In the genomic region with DNA sequence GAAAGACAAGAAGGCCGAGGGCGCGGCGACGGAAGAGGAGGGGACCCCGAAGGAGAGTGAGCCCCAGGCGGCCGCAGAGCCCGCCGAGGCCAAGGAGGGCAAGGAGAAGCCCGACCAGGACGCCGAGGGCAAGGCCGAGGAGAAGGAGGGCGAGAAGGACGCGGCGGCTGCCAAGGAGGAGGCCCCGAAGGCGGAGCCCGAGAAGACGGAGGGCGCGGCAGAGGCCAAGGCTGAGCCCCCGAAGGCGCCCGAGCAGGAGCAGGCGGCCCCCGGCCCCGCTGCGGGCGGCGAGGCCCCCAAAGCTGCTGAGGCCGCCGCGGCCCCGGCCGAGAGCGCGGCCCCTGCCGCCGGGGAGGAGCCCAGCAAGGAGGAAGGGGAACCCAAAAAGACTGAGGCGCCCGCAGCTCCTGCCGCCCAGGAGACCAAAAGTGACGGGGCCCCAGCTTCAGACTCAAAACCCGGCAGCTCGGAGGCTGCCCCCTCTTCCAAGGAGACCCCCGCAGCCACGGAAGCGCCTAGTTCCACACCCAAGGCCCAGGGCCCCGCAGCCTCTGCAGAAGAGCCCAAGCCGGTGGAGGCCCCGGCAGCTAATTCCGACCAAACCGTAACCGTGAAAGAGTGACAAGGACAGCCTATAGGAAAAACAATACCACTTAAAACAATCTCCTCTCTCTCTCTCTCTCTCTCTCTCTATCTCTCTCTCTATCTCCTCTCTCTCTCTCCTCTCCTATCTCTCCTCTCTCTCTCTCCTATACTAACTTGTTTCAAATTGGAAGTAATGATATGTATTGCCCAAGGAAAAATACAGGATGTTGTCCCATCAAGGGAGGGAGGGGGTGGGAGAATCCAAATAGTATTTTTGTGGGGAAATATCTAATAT, we compare ENCODE assay signal across 20 cellular contexts.
"Had no signal": no experiment of that assay in that cellular context is flagged by ENCODE, and none has a peak within 500 bp of the region (broad histone marks: within the 10 kb centered on the region; RNA-seq: fewer than 3 reads in every experiment).

No MANE protein-coding gene starts in this region.

- H3K36me3 ChIP-seq: lower lobe of right lung, prostate gland, right atrium auricular region had no signal

- H3K27me3 Mint-ChIP-seq: activated naive CD8-positive, alpha-beta T cell; dendritic cell treated with granulocyte-macrophage colony-stimulating factor and Interleukin-4, amounts not matched to agents 40 ng/mL and 50 ng/mL, for 4 days had no signal

- H3K36me3 Mint-ChIP-seq: activated naive CD8-positive, alpha-beta T cell had no signal

- H3K27ac ChIP-seq: epithelial cell of prostate, foreskin keratinocyte, lower lobe of right lung, prostate gland, right atrium auricular region had no signal

- H3K27ac Mint-ChIP-seq: activated naive CD8-positive, alpha-beta T cell; activated T-cell treated with anti-CD3 and anti-CD28 coated beads, Interleukin-2, amount 50 U/mL, for 72 hours; dendritic cell treated with granulocyte-macrophage colony-stimulating factor and Interleukin-4, amounts not matched to agents 40 ng/mL and 50 ng/mL, for 4 days; nephron had no signal

- H3K4me3 Mint-ChIP-seq: activated naive CD8-positive, alpha-beta T cell; activated T-cell treated with anti-CD3 and anti-CD28 coated beads, Interleukin-2, amount 50 U/mL, for 72 hours; dendritic cell treated with granulocyte-macrophage colony-stimulating factor and Interleukin-4, amounts not matched to agents 40 ng/mL and 50 ng/mL, for 4 days; mesothelial cell of epicardium; nephron had no signal

- ATAC-seq: activated T-cell treated with anti-CD3 and anti-CD28 coated beads, Interleukin-2, amount 50 U/mL, for 72 hours; foreskin keratinocyte had no signal

- H3K9me3 Mint-ChIP-seq: mesothelial cell of epicardium, nephron had no signal

- H3K4me1 Mint-ChIP-seq: mesothelial cell of epicardium, nephron had no signal

- H3K4me3 ChIP-seq: lower lobe of right lung, prostate gland, right atrium auricular region, SK-N-MC had no signal

- H3K27me3 ChIP-seq: foreskin keratinocyte, right atrium auricular region had no signal

- H3K4me1 ChIP-seq: foreskin keratinocyte, lower lobe of right lung, prostate gland, right atrium auricular region had no signal

- DNase-seq: activated CD4-positive, CD25-positive, alpha-beta regulatory T cell treated with anti-CD3 and anti-CD28 coated beads, Interleukin-2, amount 50 U/mL, for 72 hours; activated CD8-positive, alpha-beta memory T cell treated with anti-CD3 and anti-CD28 coated beads for 24 hours; activated effector memory CD4-positive, alpha-beta T cell treated with anti-CD3 and anti-CD28 coated beads, Interleukin-2, amount 50 U/mL, for 16 hours; activated T-cell treated with anti-CD3 and anti-CD28 coated beads, Interleukin-2, amount 50 U/mL, for 72 hours; amniotic stem cell; effector CD8-positive, alpha-beta T cell; foreskin keratinocyte; hypothalamus; islet precursor cell; lower lobe of right lung; stimulated activated CD4-positive, alpha-beta T cell treated with anti-CD3 and anti-CD28 coated beads, Interleukin-2, amount 100 ng/mL, for 48 hours; T1000 had no signal

- H3K9me3 ChIP-seq: lower lobe of right lung, prostate gland, right atrium auricular region had no signal
